Comparison of ENCODE assay signal across 16 cellular contexts in the genomic region with DNA sequence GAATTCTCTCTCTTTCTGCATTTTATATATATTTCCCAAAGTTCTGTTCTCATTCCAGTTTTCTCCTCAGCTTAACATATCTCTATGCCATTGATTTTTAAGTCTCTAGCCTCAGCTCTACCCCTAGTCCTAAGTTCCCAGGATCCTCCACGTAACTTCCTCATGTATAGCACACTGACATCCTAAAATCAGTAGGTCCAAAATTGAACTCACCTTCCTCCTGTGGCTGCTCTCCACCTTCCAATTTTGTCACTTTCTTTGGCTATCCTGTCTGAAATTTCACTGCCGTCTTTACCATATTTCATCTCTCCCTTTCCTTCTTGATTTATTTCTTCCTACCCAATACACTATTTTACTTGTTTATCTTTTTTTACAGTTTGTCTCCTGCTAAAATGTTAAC. TPM values are rescaled to one million over a fixed set of nuclear protein-coding genes. Genes with fewer than 3 reads are reported as not detected.
A peak's percentile ranks its signal among the peaks of the same experiment; 100 is the strongest.
DNase-seq lines count a peak whose midpoint lies in the region; ATAC-seq, FAIRE-seq and TF ChIP-seq lines count a peak whose summit lies in the region.
"Had no signal": no experiment of that assay in that cellular context is flagged by ENCODE, and none has a peak within 500 bp of the region (broad histone marks: within the 10 kb centered on the region; RNA-seq: fewer than 3 reads in every experiment).

No MANE protein-coding gene starts in this region.

- no peaks in the 10 kb centered on the region for H3K27me3 Mint-ChIP-seq in T-helper 2 cell treated with Interferon-gamma antibody and Interleukin-4, amounts not matched to agents 5 μg/mL and 100 μg/mL, for 36 hours (ENCODE audit: low read depth)
- no peaks in the 10 kb centered on the region for H3K27me3 Mint-ChIP-seq in activated naive CD8-positive, alpha-beta T cell treated with anti-CD3 and anti-CD28 coated beads, Interleukin-2, amount 10 ng/mL, durations not matched to agents 7 days and 5 days
- H3K27me3 Mint-ChIP-seq in stimulated activated memory B cell treated with anti-CD40 and anti-IgM and Interleukin-4, amounts not matched to agents 10 μg/mL and 1 μg/mL and 100 μg/mL, for 72 hours, result no peaks in the 10 kb centered on the region

- H3K27ac Mint-ChIP-seq in T-helper 2 cell treated with Interferon-gamma antibody and Interleukin-4, amounts not matched to agents 5 μg/mL and 100 μg/mL, for 36 hours, result peak overlapping the region; percentile 96
- H3K27ac Mint-ChIP-seq in activated naive CD8-positive, alpha-beta T cell treated with anti-CD3 and anti-CD28 coated beads, Interleukin-2, amount 10 ng/mL, durations not matched to agents 7 days and 5 days, result peak overlapping the region; percentile 93
- peak overlapping the region; percentile 86 for H3K27ac Mint-ChIP-seq in stimulated activated memory B cell treated with anti-CD40 and anti-IgM and Interleukin-4, amounts not matched to agents 10 μg/mL and 1 μg/mL and 100 μg/mL, for 72 hours

- no peak for DNase-seq in T-helper 2 cell treated with Interferon-gamma antibody and Interleukin-4, amounts not matched to agents 5 μg/mL and 100 μg/mL, for 36 hours (ENCODE audit: low spot score)
- DNase-seq in T-helper 2 cell (no peak), GM19239 (ENCODE audit: insufficient read length, low spot score) (no peak), GM10248 (ENCODE audit: extremely low spot score) (no peak)
- DNase-seq in Jurkat, Clone E6-1 (ENCODE audit: low read depth, low spot score), result no peak
- DNase-seq in activated naive CD8-positive, alpha-beta T cell treated with anti-CD3 and anti-CD28 coated beads, Interleukin-2, amount 10 ng/mL, durations not matched to agents 7 days and 5 days, result no peak
- DNase-seq: activated gamma-delta T cell; Caco-2; central memory CD4-positive, alpha-beta T cell; NCI-H1105; NCI-H345 had no signal

- peak overlapping the region; percentile 96 for H3K4me3 Mint-ChIP-seq in T-helper 2 cell treated with Interferon-gamma antibody and Interleukin-4, amounts not matched to agents 5 μg/mL and 100 μg/mL, for 36 hours
- H3K4me3 Mint-ChIP-seq in activated naive CD8-positive, alpha-beta T cell treated with anti-CD3 and anti-CD28 coated beads, Interleukin-2, amount 10 ng/mL, durations not matched to agents 7 days and 5 days, result peak overlapping the region; percentile 91
- peak overlapping the region; percentile 80 for H3K4me3 Mint-ChIP-seq in stimulated activated memory B cell treated with anti-CD40 and anti-IgM and Interleukin-4, amounts not matched to agents 10 μg/mL and 1 μg/mL and 100 μg/mL, for 72 hours

- FAIRE-seq in GM19239 (lab: Jason Lieb, UNC), result no peak

- H3K9me3 Mint-ChIP-seq in T-helper 2 cell treated with Interferon-gamma antibody and Interleukin-4, amounts not matched to agents 5 μg/mL and 100 μg/mL, for 36 hours, result peaks cover 27% of the 10 kb centered on the region
- peaks cover 13% of the 10 kb centered on the region for H3K9me3 Mint-ChIP-seq in activated naive CD8-positive, alpha-beta T cell treated with anti-CD3 and anti-CD28 coated beads, Interleukin-2, amount 10 ng/mL, durations not matched to agents 7 days and 5 days
- peaks cover 5% of the 10 kb centered on the region for H3K9me3 Mint-ChIP-seq in stimulated activated memory B cell treated with anti-CD40 and anti-IgM and Interleukin-4, amounts not matched to agents 10 μg/mL and 1 μg/mL and 100 μg/mL, for 72 hours

- peaks cover 65% of the 10 kb centered on the region for H3K4me1 Mint-ChIP-seq in T-helper 2 cell treated with Interferon-gamma antibody and Interleukin-4, amounts not matched to agents 5 μg/mL and 100 μg/mL, for 36 hours (ENCODE audit: low read depth)
- H3K4me1 Mint-ChIP-seq in activated naive CD8-positive, alpha-beta T cell treated with anti-CD3 and anti-CD28 coated beads, Interleukin-2, amount 10 ng/mL, durations not matched to agents 7 days and 5 days, result peaks cover 55% of the 10 kb centered on the region
- H3K4me1 Mint-ChIP-seq in stimulated activated memory B cell treated with anti-CD40 and anti-IgM and Interleukin-4, amounts not matched to agents 10 μg/mL and 1 μg/mL and 100 μg/mL, for 72 hours, result peaks cover 50% of the 10 kb centered on the region

- TF ChIP-seq CTCF in GM10248 (IDR thresholded peaks at IDR 0.05; ENCODE audit: control extremely low read depth, extremely low read depth, low read depth, missing control alignments), result no peak

- H3K36me3 Mint-ChIP-seq in T-helper 2 cell treated with Interferon-gamma antibody and Interleukin-4, amounts not matched to agents 5 μg/mL and 100 μg/mL, for 36 hours (ENCODE audit: low read depth), result peaks cover 45% of the 10 kb centered on the region
- peaks cover 34% of the 10 kb centered on the region for H3K36me3 Mint-ChIP-seq in activated naive CD8-positive, alpha-beta T cell treated with anti-CD3 and anti-CD28 coated beads, Interleukin-2, amount 10 ng/mL, durations not matched to agents 7 days and 5 days
- H3K36me3 Mint-ChIP-seq in stimulated activated memory B cell treated with anti-CD40 and anti-IgM and Interleukin-4, amounts not matched to agents 10 μg/mL and 1 μg/mL and 100 μg/mL, for 72 hours, result peaks cover 45% of the 10 kb centered on the region

- H3K4me3 ChIP-seq in Jurkat, Clone E6-1 (ENCODE audit: low read length), result peak overlapping the region; percentile 37
- H3K4me3 ChIP-seq: right atrium auricular region had no signal

- ATAC-seq in activated naive CD8-positive, alpha-beta T cell treated with anti-CD3 and anti-CD28 coated beads, Interleukin-2, amount 10 ng/mL, durations not matched to agents 7 days and 5 days (ENCODE audit: low read depth), result no peak
- ATAC-seq in stimulated activated memory B cell treated with anti-CD40 and anti-IgM and Interleukin-4, amounts not matched to agents 10 μg/mL and 1 μg/mL and 100 μg/mL, for 72 hours, result no peak
- ATAC-seq in HG03139 (IDR thresholded peaks at IDR 0.05; ENCODE audit: unreplicated experiment), result no peak
- ATAC-seq: SK-N-SH treated with all-trans-retinoic acid at 6 μM for 48 hours had no signal

- CTCF ChIA-PET in GM10248 (lab: Yijun Ruan, JAX), result interaction anchor here (1.7 to 2.7 kb wide), 2 partner anchors 22 to 35 kb away, joined by 3 to 14 read pairs; no protein-coding TSS in a partner anchor

- POLR2A ChIA-PET in activated naive CD8-positive, alpha-beta T cell treated with anti-CD3 and anti-CD28 coated beads, Interleukin-2, amount 10 ng/mL, durations not matched to agents 7 days and 5 days (lab: Charles Lee), result interaction anchor here (1.1 to 3.5 kb wide), 5 partner anchors 19 to 93 kb away, joined by 3 to 24 read pairs (median 5); no protein-coding TSS in a partner anchor
- POLR2A ChIA-PET in GM10248 (lab: Yijun Ruan, JAX), result no interaction called here

RNA-seq across cellular contexts. Expression of gene SLAMF6, which starts 1.5 kb away (rescaled TPM):
- polyA plus RNA-seq in Jurkat, Clone E6-1 (2012; ENCODE audit: insufficient read depth, insufficient read length), result 12.4 TPM
- 10 to 100 TPM; 43.0 to 48.1 TPM for total RNA-seq in activated naive CD8-positive, alpha-beta T cell treated with anti-CD3 and anti-CD28 coated beads, Interleukin-2, amount 10 ng/mL, durations not matched to agents 7 days and 5 days
- total RNA-seq: A172, Caco-2 had no signal

RNA-seq across cellular contexts. Expression of gene CD84, which starts 57.7 kb away (rescaled TPM):
- polyA plus RNA-seq in Jurkat, Clone E6-1 (2012; ENCODE audit: insufficient read depth, insufficient read length), result 6.0 TPM
- total RNA-seq in activated naive CD8-positive, alpha-beta T cell treated with anti-CD3 and anti-CD28 coated beads, Interleukin-2, amount 10 ng/mL, durations not matched to agents 7 days and 5 days, result 10 to 100 TPM; 58.5 to 66.8 TPM
- total RNA-seq: A172, Caco-2 had no signal
